ENCODE assay signal across 1 cellular context in the genomic region with DNA sequence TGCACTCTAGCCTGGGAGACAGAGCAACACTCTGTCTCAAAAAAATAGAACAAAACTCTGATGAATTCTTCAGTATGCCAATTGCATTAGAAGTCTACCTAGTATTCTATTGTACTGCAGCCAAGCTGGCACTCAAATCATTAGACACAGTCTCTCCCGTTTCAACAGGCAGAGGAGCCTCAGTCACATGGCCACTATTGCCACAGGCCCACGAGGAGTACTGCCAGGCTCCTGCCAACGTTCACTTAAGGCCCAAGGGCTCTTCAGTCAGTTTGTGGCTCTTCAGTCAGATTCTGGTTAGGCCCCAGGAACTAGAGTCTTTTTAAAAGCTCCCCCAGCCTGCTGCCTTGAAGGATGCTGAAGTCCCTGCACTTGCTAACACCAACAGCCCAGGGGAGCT.
TF ChIP-seq lines count a peak whose summit lies in the region.

No MANE protein-coding gene starts in this region.

TF ChIP-seq in HepG2, 621 proteins besides CTCF, POLR2A, EP300 and RAD21 (continued from another document):
- TF ChIP-seq, protein P1, sequence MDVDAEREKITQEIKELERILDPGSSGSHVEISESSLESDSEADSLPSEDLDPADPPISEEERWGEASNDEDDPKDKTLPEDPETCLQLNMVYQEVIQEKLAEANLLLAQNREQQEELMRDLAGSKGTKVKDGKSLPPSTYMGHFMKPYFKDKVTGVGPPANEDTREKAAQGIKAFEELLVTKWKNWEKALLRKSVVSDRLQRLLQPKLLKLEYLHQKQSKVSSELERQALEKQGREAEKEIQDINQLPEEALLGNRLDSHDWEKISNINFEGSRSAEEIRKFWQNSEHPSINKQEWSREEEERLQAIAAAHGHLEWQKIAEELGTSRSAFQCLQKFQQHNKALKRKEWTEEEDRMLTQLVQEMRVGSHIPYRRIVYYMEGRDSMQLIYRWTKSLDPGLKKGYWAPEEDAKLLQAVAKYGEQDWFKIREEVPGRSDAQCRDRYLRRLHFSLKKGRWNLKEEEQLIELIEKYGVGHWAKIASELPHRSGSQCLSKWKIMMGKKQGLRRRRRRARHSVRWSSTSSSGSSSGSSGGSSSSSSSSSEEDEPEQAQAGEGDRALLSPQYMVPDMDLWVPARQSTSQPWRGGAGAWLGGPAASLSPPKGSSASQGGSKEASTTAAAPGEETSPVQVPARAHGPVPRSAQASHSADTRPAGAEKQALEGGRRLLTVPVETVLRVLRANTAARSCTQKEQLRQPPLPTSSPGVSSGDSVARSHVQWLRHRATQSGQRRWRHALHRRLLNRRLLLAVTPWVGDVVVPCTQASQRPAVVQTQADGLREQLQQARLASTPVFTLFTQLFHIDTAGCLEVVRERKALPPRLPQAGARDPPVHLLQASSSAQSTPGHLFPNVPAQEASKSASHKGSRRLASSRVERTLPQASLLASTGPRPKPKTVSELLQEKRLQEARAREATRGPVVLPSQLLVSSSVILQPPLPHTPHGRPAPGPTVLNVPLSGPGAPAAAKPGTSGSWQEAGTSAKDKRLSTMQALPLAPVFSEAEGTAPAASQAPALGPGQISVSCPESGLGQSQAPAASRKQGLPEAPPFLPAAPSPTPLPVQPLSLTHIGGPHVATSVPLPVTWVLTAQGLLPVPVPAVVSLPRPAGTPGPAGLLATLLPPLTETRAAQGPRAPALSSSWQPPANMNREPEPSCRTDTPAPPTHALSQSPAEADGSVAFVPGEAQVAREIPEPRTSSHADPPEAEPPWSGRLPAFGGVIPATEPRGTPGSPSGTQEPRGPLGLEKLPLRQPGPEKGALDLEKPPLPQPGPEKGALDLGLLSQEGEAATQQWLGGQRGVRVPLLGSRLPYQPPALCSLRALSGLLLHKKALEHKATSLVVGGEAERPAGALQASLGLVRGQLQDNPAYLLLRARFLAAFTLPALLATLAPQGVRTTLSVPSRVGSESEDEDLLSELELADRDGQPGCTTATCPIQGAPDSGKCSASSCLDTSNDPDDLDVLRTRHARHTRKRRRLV (CRISPR knock-in tag; IDR thresholded peaks at IDR 0.05): no peak
- no peak for TF ChIP-seq JARID2 (CRISPR knock-in tag; IDR thresholded peaks at IDR 0.05; ENCODE audit: insufficient replicate concordance)
- no peak for TF ChIP-seq SOX13 (IDR thresholded peaks at IDR 0.05)
- no peak for TF ChIP-seq SOX13 (CRISPR knock-in tag; conservative IDR thresholded peaks at IDR 0.05 in 1 of 2, IDR thresholded peaks at IDR 0.05 in 1 of 2)
- TF ChIP-seq HHEX (CRISPR knock-in tag; IDR thresholded peaks at IDR 0.05): no peak
- TF ChIP-seq, protein P2, sequence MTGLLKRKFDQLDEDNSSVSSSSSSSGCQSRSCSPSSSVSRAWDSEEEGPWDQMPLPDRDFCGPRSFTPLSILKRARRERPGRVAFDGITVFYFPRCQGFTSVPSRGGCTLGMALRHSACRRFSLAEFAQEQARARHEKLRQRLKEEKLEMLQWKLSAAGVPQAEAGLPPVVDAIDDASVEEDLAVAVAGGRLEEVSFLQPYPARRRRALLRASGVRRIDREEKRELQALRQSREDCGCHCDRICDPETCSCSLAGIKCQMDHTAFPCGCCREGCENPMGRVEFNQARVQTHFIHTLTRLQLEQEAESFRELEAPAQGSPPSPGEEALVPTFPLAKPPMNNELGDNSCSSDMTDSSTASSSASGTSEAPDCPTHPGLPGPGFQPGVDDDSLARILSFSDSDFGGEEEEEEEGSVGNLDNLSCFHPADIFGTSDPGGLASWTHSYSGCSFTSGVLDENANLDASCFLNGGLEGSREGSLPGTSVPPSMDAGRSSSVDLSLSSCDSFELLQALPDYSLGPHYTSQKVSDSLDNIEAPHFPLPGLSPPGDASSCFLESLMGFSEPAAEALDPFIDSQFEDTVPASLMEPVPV (CRISPR knock-in tag; IDR thresholded peaks at IDR 0.05): no peak
- TF ChIP-seq, protein P3, sequence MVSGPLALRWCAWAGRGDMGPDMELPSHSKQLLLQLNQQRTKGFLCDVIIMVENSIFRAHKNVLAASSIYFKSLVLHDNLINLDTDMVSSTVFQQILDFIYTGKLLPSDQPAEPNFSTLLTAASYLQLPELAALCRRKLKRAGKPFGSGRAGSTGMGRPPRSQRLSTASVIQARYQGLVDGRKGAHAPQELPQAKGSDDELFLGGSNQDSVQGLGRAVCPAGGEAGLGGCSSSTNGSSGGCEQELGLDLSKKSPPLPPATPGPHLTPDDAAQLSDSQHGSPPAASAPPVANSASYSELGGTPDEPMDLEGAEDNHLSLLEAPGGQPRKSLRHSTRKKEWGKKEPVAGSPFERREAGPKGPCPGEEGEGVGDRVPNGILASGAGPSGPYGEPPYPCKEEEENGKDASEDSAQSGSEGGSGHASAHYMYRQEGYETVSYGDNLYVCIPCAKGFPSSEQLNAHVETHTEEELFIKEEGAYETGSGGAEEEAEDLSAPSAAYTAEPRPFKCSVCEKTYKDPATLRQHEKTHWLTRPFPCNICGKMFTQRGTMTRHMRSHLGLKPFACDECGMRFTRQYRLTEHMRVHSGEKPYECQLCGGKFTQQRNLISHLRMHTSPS (CRISPR knock-in tag; IDR thresholded peaks at IDR 0.05; ENCODE audit: low read depth): no peak
- TF ChIP-seq, protein P4, sequence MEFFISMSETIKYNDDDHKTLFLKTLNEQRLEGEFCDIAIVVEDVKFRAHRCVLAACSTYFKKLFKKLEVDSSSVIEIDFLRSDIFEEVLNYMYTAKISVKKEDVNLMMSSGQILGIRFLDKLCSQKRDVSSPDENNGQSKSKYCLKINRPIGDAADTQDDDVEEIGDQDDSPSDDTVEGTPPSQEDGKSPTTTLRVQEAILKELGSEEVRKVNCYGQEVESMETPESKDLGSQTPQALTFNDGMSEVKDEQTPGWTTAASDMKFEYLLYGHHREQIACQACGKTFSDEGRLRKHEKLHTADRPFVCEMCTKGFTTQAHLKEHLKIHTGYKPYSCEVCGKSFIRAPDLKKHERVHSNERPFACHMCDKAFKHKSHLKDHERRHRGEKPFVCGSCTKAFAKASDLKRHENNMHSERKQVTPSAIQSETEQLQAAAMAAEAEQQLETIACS (CRISPR knock-in tag; IDR thresholded peaks at IDR 0.05): no peak
